8 cellular contexts compared by ENCODE assay signal in the genomic region with DNA sequence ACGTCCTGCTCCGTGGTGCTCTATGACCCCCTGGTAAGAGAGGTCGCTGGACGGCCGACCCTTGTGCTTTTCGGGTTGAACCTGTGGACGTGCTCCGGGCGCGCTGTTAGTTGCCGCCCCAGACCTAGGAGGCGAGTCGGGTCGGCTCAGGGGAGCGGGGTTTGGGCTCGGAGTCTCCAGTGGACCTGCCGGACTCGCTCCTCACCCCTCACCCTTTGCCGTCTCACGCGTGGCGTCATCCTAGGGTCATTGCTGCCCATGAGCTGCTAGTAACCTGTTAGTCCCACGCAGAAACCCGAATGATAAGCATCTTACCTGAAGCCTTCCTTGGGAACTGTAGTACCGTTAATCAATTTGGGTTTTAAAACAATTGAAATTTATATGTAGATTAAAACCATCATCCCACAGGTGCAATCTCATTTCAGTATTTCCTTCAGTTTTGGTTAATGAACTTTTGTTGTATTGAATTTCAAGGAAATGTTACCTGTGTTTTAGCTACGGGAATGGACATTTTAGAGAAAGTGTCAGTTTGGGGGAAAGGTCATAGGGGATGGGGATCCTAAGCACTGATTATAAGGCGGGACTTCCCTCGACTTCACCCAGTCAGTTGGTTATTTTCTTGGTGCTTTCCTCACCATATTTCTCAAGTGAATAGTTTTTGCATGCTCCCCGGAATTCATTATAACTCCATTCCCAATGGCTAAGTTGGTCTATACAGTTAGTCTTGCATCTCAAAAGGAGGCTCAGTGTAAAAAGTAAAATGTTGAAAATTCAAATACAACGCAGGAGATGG. TPM values are rescaled to one million over a fixed set of nuclear protein-coding genes. Genes with fewer than 3 reads are reported as not detected.
DNase-seq lines count a peak whose midpoint lies in the region; ATAC-seq and TF ChIP-seq lines count a peak whose summit lies in the region.

No MANE protein-coding gene starts in this region.

- H3K4me3 Mint-ChIP-seq in nephron progenitor cell = peak overlapping the region; percentile 96

- H3K4me1 Mint-ChIP-seq in nephron progenitor cell = peaks cover 59% of the 10 kb centered on the region

- in situ Hi-C loops in Panc1 (cut with HindIII; ENCODE audit: low pct_unique_long_range_greater_than_20kb, low sequenced_read_pairs) = no loop called here

- peaks cover 12% of the 10 kb centered on the region for H3K36me3 ChIP-seq in Panc1 (ENCODE audit: control insufficient read depth, insufficient read depth, low read length)

- H3K4me1 ChIP-seq in Panc1 (ENCODE audit: control insufficient read depth, insufficient read depth, low read length) = peaks cover 5% of the 10 kb centered on the region

- H3K9me3 Mint-ChIP-seq in nephron progenitor cell = no peaks in the 10 kb centered on the region

- H3K36me3 Mint-ChIP-seq in nephron progenitor cell (ENCODE audit: low read depth) = peaks cover 35% of the 10 kb centered on the region

- intact Hi-C loops in Panc1 (cut with micrococcal nuclease; ENCODE audit: unreplicated experiment) = no loop called here

- TF ChIP-seq CTCF in Panc1 (IDR thresholded peaks at IDR 0.05) (no peak), epithelial cell of esophagus (IDR thresholded peaks at IDR 0.05; ENCODE audit: insufficient read depth, low read depth, low read length, missing control alignments) (no peak), nephron progenitor cell (IDR thresholded peaks at IDR 0.05) (no peak)

- CTCF ChIA-PET in Panc1 (lab: Charles Lee) = no interaction called here

- BruUV-seq in Panc1 (replicated peaks; lab: Mats Ljungman, UMichigan) = TSS peak; percentile 65

- POLR2A ChIA-PET in Panc1 (lab: Charles Lee) = no interaction called here

- H3K27me3 Mint-ChIP-seq in nephron progenitor cell (ENCODE audit: low read depth, poor library complexity) = peaks cover 6% of the 10 kb centered on the region

- no peaks in the 10 kb centered on the region for H3K9me3 ChIP-seq in Panc1 (ENCODE audit: control insufficient read depth, insufficient read depth, low read depth, low read length)

- peak; percentile 3 for DNase-seq in NCI-H82 (lab: John Stamatoyannopoulos, UW)
- DNase-seq in NCI-H82 treated with DMSO at 0.1 percent for 48 hours (lab: John Stamatoyannopoulos, UW; ENCODE audit: unreplicated experiment) = no peak
- DNase-seq in Panc1 (ENCODE audit: low read depth, low spot score) = no peak
- peak; percentile 7 for DNase-seq in epithelial cell of esophagus (ENCODE audit: low read depth)
- DNase-seq in nephron progenitor cell = no peak
- DNase-seq in HuH-7.5 (ENCODE audit: low spot score) = no peak
- DNase-seq in COLO829 (ENCODE audit: low spot score) = no peak

- ATAC-seq in HG02642 (IDR thresholded peaks at IDR 0.05; ENCODE audit: poor library complexity, unreplicated experiment) (peak; percentile 23), Panc1 (peak; percentile 40)

- H3K27me3 ChIP-seq in Panc1 (ENCODE audit: control insufficient read depth, insufficient read depth, low read length) = no peaks in the 10 kb centered on the region

- H3K27ac ChIP-seq in Panc1 (ENCODE audit: low read length) = peak overlapping the region; percentile 84

- H3K27ac Mint-ChIP-seq in nephron progenitor cell = peak overlapping the region; percentile 99

- H3K4me3 ChIP-seq in Panc1 (ENCODE audit: low read depth in 2 of 2, low read length in 2 of 2) (peak overlapping the region; percentile 96 to 98), epithelial cell of esophagus (ENCODE audit: low read length) (peak overlapping the region; percentile 99)

RNA-seq across cellular contexts. Expression of gene ELP2, which starts 0.5 kb away (rescaled TPM):
- total RNA-seq in Panc1 (2021; ENCODE audit: unreplicated experiment) = 48.8 TPM
- 34.4 TPM for polyA plus RNA-seq in Panc1 (2012; ENCODE audit: insufficient read length)

RNA-seq across cellular contexts. Expression of gene SLC39A6, which starts 1.1 kb away (rescaled TPM):
- total RNA-seq in Panc1 (2021; ENCODE audit: unreplicated experiment) = 47.6 TPM
- polyA plus RNA-seq in Panc1 (2012; ENCODE audit: insufficient read length) = 33.9 TPM

RNA-seq across cellular contexts. Expression of gene MOCOS, which starts 57.1 kb away (rescaled TPM):
- total RNA-seq in Panc1 (2021; ENCODE audit: unreplicated experiment) = 3.0 TPM
- polyA plus RNA-seq in Panc1 (2012; ENCODE audit: insufficient read length) = 1.7 TPM

Comparison
In these comparisons a context has a peak if more than half of its experiments do, and no peak if none do; other contexts are left out.
1. DNase-seq: peak in NCI-H82 (single experiment) and epithelial cell of esophagus (single experiment); none in NCI-H82 treated with DMSO at 0.1 percent for 48 hours (single experiment), Panc1 (single experiment), nephron progenitor cell (single experiment), HuH-7.5 (single experiment) and COLO829 (single experiment).